Comparison of ENCODE assay signal across 23 cellular contexts in genomic region chr10:123934846-123935245, GRCh38. TPM values are rescaled to one million over a fixed set of nuclear protein-coding genes. Genes with fewer than 3 reads are reported as not detected.
"Had no signal": no experiment of that assay in that cellular context is flagged by ENCODE, and none has a peak within 500 bp of the region (broad histone marks: within the 10 kb centered on the region; RNA-seq: fewer than 3 reads in every experiment).

No MANE protein-coding gene starts in this region.

- DNase-seq: activated CD4-positive, alpha-beta T cell treated with anti-CD3 and anti-CD28 coated beads for 36 hours; activated CD4-positive, alpha-beta T cell treated with anti-CD3 and anti-CD28 coated beads, Interleukin-2, amount 50 U/mL, for 1 hour; activated CD8-positive, alpha-beta memory T cell treated with anti-CD3 and anti-CD28 coated beads, Interleukin-2, amount 50 U/mL, for 48 hours; activated CD8-positive, alpha-beta T cell treated with anti-CD3 and anti-CD28 coated beads, Interleukin-2, amount 10 ng/mL, durations not matched to agents 7 days and 5 days; activated T-cell treated with anti-CD3 and anti-CD28 coated beads, Interleukin-2, amount 50 U/mL, for 1 hour; brain microvascular endothelial cell; cerebellar nuclear complex; MG63; NCI-H1105; NCI-H1436; NCI-H1694 treated with DMSO at 0.1 percent for 48 hours; NCI-H2029 treated with DMSO at 0.1 percent for 48 hours; NCI-H345; NCI-H510A; NCI-H69; PC-9; SHP77 treated with DMSO at 0.1 percent for 48 hours; T-helper 2 cell; T1000; WERI-Rb-1 had no signal

- H3K4me2 ChIP-seq: PC-9 had no signal

- FAIRE-seq: colon, TTC549 had no signal

- H3K36me3 ChIP-seq: brain microvascular endothelial cell, MG63, WERI-Rb-1 had no signal

- H2AFZ ChIP-seq: PC-9 had no signal

- H3K27ac Mint-ChIP-seq: activated CD4-positive, alpha-beta T cell treated with anti-CD3 and anti-CD28 coated beads for 36 hours; activated CD8-positive, alpha-beta T cell treated with anti-CD3 and anti-CD28 coated beads, Interleukin-2, amount 10 ng/mL, durations not matched to agents 7 days and 5 days; activated naive CD4-positive, alpha-beta T cell treated with anti-CD3 and anti-CD28 coated beads, Interleukin-2, amount 50 U/mL, for 72 hours had no signal

- H3K4me3 ChIP-seq: MG63, PC-9 had no signal

- H3K4me3 Mint-ChIP-seq: activated CD4-positive, alpha-beta T cell treated with anti-CD3 and anti-CD28 coated beads for 36 hours; activated CD8-positive, alpha-beta T cell treated with anti-CD3 and anti-CD28 coated beads, Interleukin-2, amount 10 ng/mL, durations not matched to agents 7 days and 5 days had no signal

- H3K27ac ChIP-seq: brain microvascular endothelial cell, PC-9, WERI-Rb-1 had no signal

- ATAC-seq: activated CD4-positive, alpha-beta T cell treated with anti-CD3 and anti-CD28 coated beads for 36 hours; activated CD8-positive, alpha-beta T cell treated with anti-CD3 and anti-CD28 coated beads, Interleukin-2, amount 10 ng/mL, durations not matched to agents 7 days and 5 days; activated naive CD4-positive, alpha-beta T cell treated with anti-CD3 and anti-CD28 coated beads, Interleukin-2, amount 50 U/mL, for 72 hours had no signal

- H3K27me3 ChIP-seq: brain microvascular endothelial cell, MG63 had no signal

RNA-seq across cellular contexts. Expression of gene CPXM2, which starts 43.2 kb away (rescaled TPM):
- total RNA-seq: activated CD4-positive, alpha-beta T cell treated with anti-CD3 and anti-CD28 coated beads for 36 hours; activated CD8-positive, alpha-beta T cell treated with anti-CD3 and anti-CD28 coated beads, Interleukin-2, amount 10 ng/mL, durations not matched to agents 7 days and 5 days; activated naive CD4-positive, alpha-beta T cell treated with anti-CD3 and anti-CD28 coated beads, Interleukin-2, amount 50 U/mL, for 72 hours; PC-9 had no signal
